In the genomic region with DNA sequence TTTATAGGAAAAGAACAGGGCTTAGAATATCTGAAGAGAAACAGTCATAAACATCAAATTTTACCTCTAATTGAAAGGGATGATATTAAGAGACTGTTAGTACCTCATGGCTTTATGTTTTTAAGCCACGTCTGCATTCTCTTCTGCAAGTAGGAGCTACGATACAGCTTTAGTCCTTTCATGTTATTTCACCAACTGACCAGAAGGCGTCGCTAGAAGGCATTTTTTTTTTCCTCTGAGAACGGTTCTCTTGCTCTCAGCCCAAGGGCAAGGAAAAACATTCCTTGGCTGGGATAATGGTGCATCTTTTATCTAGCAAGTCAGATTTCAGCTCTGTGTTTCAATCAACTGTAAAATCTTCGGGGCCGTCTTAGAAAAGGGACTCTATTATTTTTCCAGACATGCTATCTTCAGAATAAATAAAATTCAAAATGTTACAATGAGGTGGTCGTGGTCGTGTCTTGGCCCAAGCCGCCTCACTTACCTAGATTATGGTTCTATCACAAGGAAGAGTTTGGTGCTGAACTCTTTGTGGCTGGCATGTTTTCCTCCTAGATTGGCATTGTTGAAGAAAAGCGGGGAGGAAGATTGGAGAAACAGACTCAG, we compare ENCODE assay signal across 8 cellular contexts. TPM values are rescaled to one million over a fixed set of nuclear protein-coding genes. Genes with fewer than 3 reads are reported as not detected.
A peak's percentile ranks its signal among the peaks of the same experiment; 100 is the strongest.
DNase-seq lines count a peak whose midpoint lies in the region; ATAC-seq and TF ChIP-seq lines count a peak whose summit lies in the region.

No MANE protein-coding gene starts in this region.

- H3K4me3 ChIP-seq in H7 (ENCODE audit: insufficient read depth, low read depth, low read length): no peak overlapping the region

- H3K9me3 Mint-ChIP-seq in activated CD4-positive, alpha-beta memory T cell treated with anti-CD3 and anti-CD28 coated beads, Interleukin-2, amount 10 ng/mL, durations not matched to agents 7 days and 5 days: no peaks in the 10 kb centered on the region
- no peaks in the 10 kb centered on the region for H3K9me3 Mint-ChIP-seq in osteocyte (ENCODE audit: unreplicated experiment)

- H3K27me3 ChIP-seq in H7 (ENCODE audit: control insufficient read depth, insufficient read depth, low read length) (no peaks in the 10 kb centered on the region), foreskin keratinocyte (peaks cover 3% of the 10 kb centered on the region)

- no peak overlapping the region for H3K27ac ChIP-seq in foreskin keratinocyte

- ATAC-seq in foreskin keratinocyte (peak; percentile 70), GM19463 (IDR thresholded peaks at IDR 0.05; ENCODE audit: unreplicated experiment) (no peak)

- peaks cover 34% of the 10 kb centered on the region for H3K4me1 Mint-ChIP-seq in activated CD4-positive, alpha-beta memory T cell treated with anti-CD3 and anti-CD28 coated beads, Interleukin-2, amount 10 ng/mL, durations not matched to agents 7 days and 5 days
- peaks cover 16% of the 10 kb centered on the region for H3K4me1 Mint-ChIP-seq in osteocyte (ENCODE audit: unreplicated experiment)

- POLR2A ChIA-PET in activated CD4-positive, alpha-beta memory T cell treated with anti-CD3 and anti-CD28 coated beads, Interleukin-2, amount 10 ng/mL, durations not matched to agents 7 days and 5 days (lab: Charles Lee): interaction anchor here (0.6 to 2.4 kb wide), 4 partner anchors 11 to 113 kb away, joined by 3 to 13 read pairs (median 8); no protein-coding TSS in a partner anchor

- no peaks in the 10 kb centered on the region for H3K36me3 ChIP-seq in H7 (replicated peaks; ENCODE audit: control insufficient read depth, insufficient read depth, low read length)

- peaks cover 2% of the 10 kb centered on the region for H3K4me1 ChIP-seq in foreskin keratinocyte

- H3K36me3 Mint-ChIP-seq in activated CD4-positive, alpha-beta memory T cell treated with anti-CD3 and anti-CD28 coated beads, Interleukin-2, amount 10 ng/mL, durations not matched to agents 7 days and 5 days (ENCODE audit: low read depth): no peaks in the 10 kb centered on the region
- no peaks in the 10 kb centered on the region for H3K36me3 Mint-ChIP-seq in osteocyte (ENCODE audit: unreplicated experiment)

- H3K4me3 Mint-ChIP-seq in activated CD4-positive, alpha-beta memory T cell treated with anti-CD3 and anti-CD28 coated beads, Interleukin-2, amount 10 ng/mL, durations not matched to agents 7 days and 5 days: peak overlapping the region; percentile 46
- H3K4me3 Mint-ChIP-seq in osteocyte (ENCODE audit: unreplicated experiment): peak overlapping the region; percentile 42

- H3K27ac Mint-ChIP-seq in activated CD4-positive, alpha-beta memory T cell treated with anti-CD3 and anti-CD28 coated beads, Interleukin-2, amount 10 ng/mL, durations not matched to agents 7 days and 5 days: no peak overlapping the region
- no peak overlapping the region for H3K27ac Mint-ChIP-seq in osteocyte (ENCODE audit: unreplicated experiment)

- H3K27me3 Mint-ChIP-seq in activated CD4-positive, alpha-beta memory T cell treated with anti-CD3 and anti-CD28 coated beads, Interleukin-2, amount 10 ng/mL, durations not matched to agents 7 days and 5 days: peaks cover 7% of the 10 kb centered on the region
- no peaks in the 10 kb centered on the region for H3K27me3 Mint-ChIP-seq in osteocyte (ENCODE audit: unreplicated experiment)

- CTCF ChIA-PET in activated CD4-positive, alpha-beta memory T cell treated with anti-CD3 and anti-CD28 coated beads, Interleukin-2, amount 10 ng/mL, durations not matched to agents 7 days and 5 days (lab: Charles Lee): interaction anchor here (0.8 to 3.6 kb wide), 33 partner anchors 9 to 1137 kb away, joined by 3 to 39 read pairs (median 4); a partner anchor contains a TSS

- TF ChIP-seq CTCF in foreskin keratinocyte (conservative IDR thresholded peaks at IDR 0.05) (peak; percentile 77), osteocyte (IDR thresholded peaks at IDR 0.05) (peak; percentile 80)

- peak; percentile 6 for DNase-seq in NCI-H1436 (lab: John Stamatoyannopoulos, UW)
- no peak for DNase-seq in NCI-H1436 treated with DMSO at 0.1 percent for 48 hours (lab: John Stamatoyannopoulos, UW)
- DNase-seq in H7: peak; percentile 68
- DNase-seq in NCI-H226: peak; percentile 37
- DNase-seq in activated CD4-positive, alpha-beta memory T cell treated with anti-CD3 and anti-CD28 coated beads, Interleukin-2, amount 10 ng/mL, durations not matched to agents 7 days and 5 days: peak; percentile 28
- peak; percentile 23 to 56 for DNase-seq in foreskin keratinocyte
- DNase-seq in osteocyte (ENCODE audit: extremely low spot score, unreplicated experiment): no peak

RNA-seq across cellular contexts. Expression of a gene that starts 41.6 kb away (rescaled TPM):
- total RNA-seq in H7 (2014; rRNA removed; shearing (Covaris generic)): not detected in 2 replicates
- total RNA-seq in activated CD4-positive, alpha-beta memory T cell treated with anti-CD3 and anti-CD28 coated beads, Interleukin-2, amount 10 ng/mL, durations not matched to agents 7 days and 5 days: not detected
- total RNA-seq in foreskin keratinocyte (not detected in 2 replicates), osteocyte (not detected in 2 replicates)
- not detected in 2 replicates for polyA plus RNA-seq in foreskin keratinocyte

Comparison
In these comparisons a context has a peak if more than half of its experiments do, and no peak if none do; other contexts are left out.
1. DNase-seq: peak in NCI-H1436 (single experiment), H7 (single experiment), NCI-H226 (single experiment), activated CD4-positive, alpha-beta memory T cell treated with anti-CD3 and anti-CD28 coated beads, Interleukin-2, amount 10 ng/mL, durations not matched to agents 7 days and 5 days (single experiment) and foreskin keratinocyte (2 of 2); none in NCI-H1436 treated with DMSO at 0.1 percent for 48 hours (single experiment) and osteocyte (single experiment).